In the genomic region with DNA sequence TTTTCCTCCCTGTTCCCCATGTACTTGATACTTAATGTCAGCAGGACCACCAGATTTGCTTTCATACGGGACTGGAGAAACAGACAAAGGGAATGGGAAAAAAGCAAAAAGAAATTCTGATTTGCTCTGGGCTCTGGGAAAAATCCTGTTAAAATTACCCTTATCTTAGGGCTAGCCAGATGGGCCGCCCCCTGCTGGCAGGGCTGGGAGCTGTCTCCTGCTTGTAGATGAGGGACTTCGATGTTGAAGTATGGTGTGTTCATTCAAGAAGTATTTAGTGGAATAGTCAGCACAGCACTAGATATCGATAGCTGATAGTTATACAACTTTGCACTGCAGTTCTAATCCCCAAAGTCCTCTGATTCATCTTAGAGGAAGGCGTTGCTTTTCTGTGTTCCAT, we compare ENCODE assay signal across 1 cellular context.
TF ChIP-seq lines count a peak whose summit lies in the region.

No MANE protein-coding gene starts in this region.

TF ChIP-seq in WTC11, 78 proteins besides CTCF, POLR2A, EP300 and RAD21 (continued from another document):
- TF ChIP-seq NR3C1 (CRISPR knock-in tag; conservative IDR thresholded peaks at IDR 0.05; ENCODE audit: low read depth): no peak
- TF ChIP-seq FOXJ3 (CRISPR knock-in tag; IDR thresholded peaks at IDR 0.05; ENCODE audit: borderline replicate concordance): no peak
- no peak for TF ChIP-seq RELA (CRISPR knock-in tag; IDR thresholded peaks at IDR 0.05; ENCODE audit: borderline replicate concordance)
- TF ChIP-seq ZNF232 (CRISPR knock-in tag; IDR thresholded peaks at IDR 0.05): no peak
- TF ChIP-seq PRRX2 (CRISPR knock-in tag; IDR thresholded peaks at IDR 0.05): no peak
- TF ChIP-seq, protein P1, sequence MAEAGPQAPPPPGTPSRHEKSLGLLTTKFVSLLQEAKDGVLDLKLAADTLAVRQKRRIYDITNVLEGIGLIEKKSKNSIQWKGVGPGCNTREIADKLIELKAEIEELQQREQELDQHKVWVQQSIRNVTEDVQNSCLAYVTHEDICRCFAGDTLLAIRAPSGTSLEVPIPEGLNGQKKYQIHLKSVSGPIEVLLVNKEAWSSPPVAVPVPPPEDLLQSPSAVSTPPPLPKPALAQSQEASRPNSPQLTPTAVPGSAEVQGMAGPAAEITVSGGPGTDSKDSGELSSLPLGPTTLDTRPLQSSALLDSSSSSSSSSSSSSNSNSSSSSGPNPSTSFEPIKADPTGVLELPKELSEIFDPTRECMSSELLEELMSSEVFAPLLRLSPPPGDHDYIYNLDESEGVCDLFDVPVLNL (CRISPR knock-in tag; IDR thresholded peaks at IDR 0.05; ENCODE audit: borderline replicate concordance, low read depth): no peak
- no peak for TF ChIP-seq TCF7 (CRISPR knock-in tag; IDR thresholded peaks at IDR 0.05; ENCODE audit: low read depth)
- no peak for TF ChIP-seq CBFB (CRISPR knock-in tag; IDR thresholded peaks at IDR 0.05; ENCODE audit: low read depth)
- TF ChIP-seq CREM (CRISPR knock-in tag; IDR thresholded peaks at IDR 0.05): no peak
- TF ChIP-seq, protein P2, sequence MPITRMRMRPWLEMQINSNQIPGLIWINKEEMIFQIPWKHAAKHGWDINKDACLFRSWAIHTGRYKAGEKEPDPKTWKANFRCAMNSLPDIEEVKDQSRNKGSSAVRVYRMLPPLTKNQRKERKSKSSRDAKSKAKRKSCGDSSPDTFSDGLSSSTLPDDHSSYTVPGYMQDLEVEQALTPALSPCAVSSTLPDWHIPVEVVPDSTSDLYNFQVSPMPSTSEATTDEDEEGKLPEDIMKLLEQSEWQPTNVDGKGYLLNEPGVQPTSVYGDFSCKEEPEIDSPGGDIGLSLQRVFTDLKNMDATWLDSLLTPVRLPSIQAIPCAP (CRISPR knock-in tag; IDR thresholded peaks at IDR 0.05): no peak
